Comparison of ENCODE assay signal across 1 cellular context in genomic region chr4:100935090-100935489, GRCh38.
TF ChIP-seq lines count a peak whose summit lies in the region.

No MANE protein-coding gene starts in this region.

TF ChIP-seq in WTC11, 78 proteins besides CTCF, POLR2A, EP300 and RAD21 (continued from another document):
- no peak for TF ChIP-seq ATF2 (CRISPR knock-in tag; IDR thresholded peaks at IDR 0.05; ENCODE audit: borderline replicate concordance, low read depth)
- no peak for TF ChIP-seq HMGXB4 (CRISPR knock-in tag; IDR thresholded peaks at IDR 0.05)
- no peak for TF ChIP-seq ZBTB21 (CRISPR knock-in tag; IDR thresholded peaks at IDR 0.05; ENCODE audit: borderline replicate concordance)
